ENCODE assay signal across 26 cellular contexts in genomic region chr7:128788446-128789412, GRCh38. TPM values are rescaled to one million over a fixed set of nuclear protein-coding genes. Genes with fewer than 3 reads are reported as not detected.
DNase-seq lines count a peak whose midpoint lies in the region; ATAC-seq, FAIRE-seq and TF ChIP-seq lines count a peak whose summit lies in the region.
"Had no signal": no experiment of that assay in that cellular context is flagged by ENCODE, and none has a peak within 500 bp of the region (broad histone marks: within the 10 kb centered on the region; RNA-seq: fewer than 3 reads in every experiment).

No MANE protein-coding gene starts in this region.

- ATAC-seq in HepG2 = peak; percentile 53
- no peak for ATAC-seq in activated CD4-positive, alpha-beta T cell treated with anti-CD3 and anti-CD28 coated beads for 36 hours
- no peak for ATAC-seq in body of pancreas
- ATAC-seq: heart left ventricle, sciatic nerve had no signal

- POLR2A ChIA-PET in CD8-positive, alpha-beta memory T cell (lab: Charles Lee) = no interaction called here
- POLR2A ChIA-PET in HepG2 (lab: Yijun Ruan, JAX) = no interaction called here
- POLR2A ChIA-PET in activated CD4-positive, alpha-beta T cell treated with anti-CD3 and anti-CD28 coated beads for 36 hours (lab: Charles Lee) = interaction anchor here (0.6 to 1.3 kb wide), 2 partner anchors 42 to 50 kb away, joined by 3 to 4 read pairs; partner anchors contain the start of gene CALU

- no peaks in the 10 kb centered on the region for H4K20me1 ChIP-seq in HepG2 (ENCODE audit: insufficient read depth, low read length)

- intact Hi-C loops in HepG2 (cut with micrococcal nuclease; ENCODE audit: unreplicated experiment) (loop anchor here (10.0 kb wide), 1 partner anchor 76 kb away; the partner anchor contains the start of gene ATP6V1F), ovary (cut with DNase I) (no loop called here), body of pancreas (cut with DNase I) (no loop called here)
- intact Hi-C loops in activated CD4-positive, alpha-beta T cell treated with anti-CD3 and anti-CD28 coated beads for 36 hours (cut with DNase I, micrococcal nuclease) = no loop called here

- peaks cover 4 to 25% (median 13%) of the 10 kb centered on the region in 3 donors for H3K4me1 Mint-ChIP-seq in CD8-positive, alpha-beta memory T cell
- peaks cover 5% of the 10 kb centered on the region for H3K4me1 Mint-ChIP-seq in activated CD4-positive, alpha-beta T cell treated with anti-CD3 and anti-CD28 coated beads for 36 hours

- 55% methylated on average over 5 of the region's 9 CpGs for WGBS in HepG2 (ENCODE audit: low lambda C conversion rate)
- WGBS in ovary, 3 donors = 50 to 58% (median 53%) methylated on average over 9 of the region's 9 CpGs
- WGBS in body of pancreas, 2 donors = 54 to 61% methylated on average over 6 to 9 of the region's 9 CpGs

- no peak for TF ChIP-seq EP300 in HepG2 (IDR thresholded peaks at IDR 0.05; ENCODE audit: low read depth in 2 of 2, low read length in 2 of 2)
- no peak for TF ChIP-seq EP300 in HepG2 (CRISPR knock-in tag; IDR thresholded peaks at IDR 0.05; ENCODE audit: borderline replicate concordance)
- no peak for TF ChIP-seq EP300 in ovary (IDR thresholded peaks at IDR 0.05)

- no peaks in the 10 kb centered on the region for H3K9me3 ChIP-seq in CD8-positive, alpha-beta memory T cell (ENCODE audit: low read length)
- H3K9me3 ChIP-seq in HepG2 (ENCODE audit: low read length) = no peaks in the 10 kb centered on the region
- H3K9me3 ChIP-seq in ovary = no peaks in the 10 kb centered on the region
- H3K9me3 ChIP-seq in body of pancreas = no peaks in the 10 kb centered on the region
- H3K9me3 ChIP-seq: breast epithelium, heart left ventricle had no signal

- no peak overlapping the region for H3K4me3 ChIP-seq in CD8-positive, alpha-beta memory T cell (ENCODE audit: low read length)
- H3K4me3 ChIP-seq in HepG2 (replicated peaks in 1 of 3; ENCODE audit: insufficient read depth in 1 of 3, low read depth in 2 of 3, low read length in 3 of 3) (no peak overlapping the region), ovary (no peak overlapping the region), body of pancreas (no peak overlapping the region)
- H3K4me3 ChIP-seq: breast epithelium, heart left ventricle, lung had no signal

- peak overlapping the region; percentile 31; the same call in 1 of the 2 replicates for H3K4me2 ChIP-seq in HepG2 (ENCODE audit: low read depth, low read length)
- H3K4me2 ChIP-seq: KMS-11 had no signal

- DNase-seq in CD8-positive, alpha-beta memory T cell = no peak
- DNase-seq in NCI-H82 treated with DMSO at 0.1 percent for 48 hours (lab: John Stamatoyannopoulos, UW; ENCODE audit: unreplicated experiment) (peak; percentile 81), HepG2 (ENCODE audit: low spot score) (no peak), ovary (peak in 4 of 5 donors; percentile 47 to 62 (median 52)), urothelium cell line (ENCODE audit: low spot score) (no peak), body of pancreas (no peak)
- no peak for DNase-seq in activated CD4-positive, alpha-beta T cell treated with anti-CD3 and anti-CD28 coated beads for 36 hours
- DNase-seq: activated CD4-positive, alpha-beta T cell treated with anti-CD3 and anti-CD28 coated beads, Interleukin-2, amount 50 U/mL, for 1 hour; DMS79; effector CD4-positive, alpha-beta T cell; GF-D8; heart left ventricle; NCI-H1436; NCI-H446 treated with DMSO at 0.1 percent for 48 hours; SHP77 treated with DMSO at 0.1 percent for 48 hours; stimulated activated CD4-positive, alpha-beta T cell treated with anti-CD3 and anti-CD28 coated beads, Interleukin-4, amount 100 ng/mL, for 4 hours; stimulated activated naive CD4-positive, alpha-beta T cell had no signal

- TF ChIP-seq CTCF in HepG2 (CRISPR knock-in tag; IDR thresholded peaks at IDR 0.05) = no peak
- no peak for TF ChIP-seq CTCF in ovary (IDR thresholded peaks at IDR 0.05)
- no peak for TF ChIP-seq CTCF in body of pancreas (IDR thresholded peaks at IDR 0.05)

- peak overlapping the region in 5 of 8 donors; percentile 7 to 88 (median 38) for H3K27ac Mint-ChIP-seq in CD8-positive, alpha-beta memory T cell
- no peak overlapping the region for H3K27ac Mint-ChIP-seq in activated CD4-positive, alpha-beta T cell treated with anti-CD3 and anti-CD28 coated beads for 36 hours
- H3K27ac Mint-ChIP-seq: activated T-helper 2 cell treated with anti-CD3 and anti-CD28 coated beads, Interferon-gamma antibody, Interleukin-2, Interleukin-4, amounts not matched to agents 10 μg/mL and 5 μg/mL and 100 μg/mL, durations not matched to agents 14 hours and 24 hours and 36 hours had no signal

- FAIRE-seq in HepG2 (lab: Jason Lieb, UNC) (no peak), urothelium cell line (lab: Jason Lieb, UNC) (no peak)
- FAIRE-seq: GM18507 had no signal

- TF ChIP-seq POLR2A in HepG2 (IDR thresholded peaks at IDR 0.05; ENCODE audit: insufficient read depth in 1 of 2, low read depth in 2 of 2, low read length in 2 of 2) = no peak
- no peak for TF ChIP-seq POLR2A in ovary (IDR thresholded peaks at IDR 0.05)
- TF ChIP-seq POLR2A in body of pancreas (IDR thresholded peaks at IDR 0.05) = no peak

- no TSS peak for BruUV-seq in HepG2 (replicated peaks; lab: Mats Ljungman, UMichigan)

- CTCF ChIA-PET in CD8-positive, alpha-beta memory T cell (lab: Charles Lee) = no interaction called here
- CTCF ChIA-PET in HepG2 (lab: Yijun Ruan, JAX; ENCODE audit: low intra/inter-chr PET ratio, low total read pairs) = no interaction called here
- CTCF ChIA-PET in activated CD4-positive, alpha-beta T cell treated with anti-CD3 and anti-CD28 coated beads for 36 hours (lab: Charles Lee) = interaction anchor here (1.0 kb wide), 1 partner anchor 16 kb away, joined by 3 read pairs; no protein-coding TSS in a partner anchor

- H3K27ac ChIP-seq in CD8-positive, alpha-beta memory T cell (ENCODE audit: low read depth, low read length) = no peak overlapping the region
- no peak overlapping the region for H3K27ac ChIP-seq in HepG2 (ENCODE audit: extremely low read length, insufficient read depth, low read length)
- H3K27ac ChIP-seq in ovary = no peak overlapping the region
- no peak overlapping the region for H3K27ac ChIP-seq in body of pancreas
- H3K27ac ChIP-seq: breast epithelium, epithelial cell of prostate, KMS-11 had no signal

- peak overlapping the region in 6 of 7 donors; percentile 82 to 95 (median 88) for H3K4me3 Mint-ChIP-seq in CD8-positive, alpha-beta memory T cell
- no peak overlapping the region for H3K4me3 Mint-ChIP-seq in activated CD4-positive, alpha-beta T cell treated with anti-CD3 and anti-CD28 coated beads for 36 hours

- H3K4me1 ChIP-seq in CD8-positive, alpha-beta memory T cell (ENCODE audit: insufficient read depth, low read length) = peaks cover 4% of the 10 kb centered on the region
- H3K4me1 ChIP-seq in HepG2 (ENCODE audit: insufficient read depth, low read length) = peaks cover 20% of the 10 kb centered on the region
- H3K4me1 ChIP-seq in ovary (ENCODE audit: insufficient read depth) = peaks cover 4% of the 10 kb centered on the region
- peaks cover 15% of the 10 kb centered on the region for H3K4me1 ChIP-seq in body of pancreas
- H3K4me1 ChIP-seq: breast epithelium had no signal

- no peaks in the 10 kb centered on the region for H3K27me3 ChIP-seq in CD8-positive, alpha-beta memory T cell (ENCODE audit: insufficient read depth, low read length, poor library complexity, severe bottlenecking)
- H3K27me3 ChIP-seq in HepG2 (ENCODE audit: control insufficient read depth in 1 of 2, insufficient read depth in 2 of 2, low read length in 2 of 2) (peaks cover 5 to 27% of the 10 kb centered on the region in 2 experiments; a peak in 4 of 5 replicates), ovary (no peaks in the 10 kb centered on the region), body of pancreas (no peaks in the 10 kb centered on the region)
- H3K27me3 ChIP-seq: breast epithelium, heart left ventricle had no signal

- no peak overlapping the region for H2AFZ ChIP-seq in HepG2 (ENCODE audit: low read length)

- H3K79me2 ChIP-seq in HepG2 (ENCODE audit: insufficient read depth, low read length) = no peaks in the 10 kb centered on the region

- H3K36me3 ChIP-seq in CD8-positive, alpha-beta memory T cell (ENCODE audit: insufficient read depth, low read length) = no peaks in the 10 kb centered on the region
- H3K36me3 ChIP-seq in HepG2 (replicated peaks in 1 of 2; ENCODE audit: control insufficient read depth in 1 of 2, insufficient read depth in 2 of 2, low read length in 2 of 2) (no peaks in the 10 kb centered on the region), ovary (no peaks in the 10 kb centered on the region), body of pancreas (replicated peaks in 1 of 2; ENCODE audit: insufficient read depth in 1 of 2, low read depth in 2 of 2) (no peaks in the 10 kb centered on the region)
- H3K36me3 ChIP-seq: breast epithelium, heart left ventricle had no signal

- H3K9me3 Mint-ChIP-seq in CD8-positive, alpha-beta memory T cell = no peaks in the 10 kb centered on the region
- H3K9me3 Mint-ChIP-seq in activated CD4-positive, alpha-beta T cell treated with anti-CD3 and anti-CD28 coated beads for 36 hours (ENCODE audit: low read depth) = no peaks in the 10 kb centered on the region
- H3K9me3 Mint-ChIP-seq: activated T-helper 2 cell treated with anti-CD3 and anti-CD28 coated beads, Interferon-gamma antibody, Interleukin-2, Interleukin-4, amounts not matched to agents 10 μg/mL and 5 μg/mL and 100 μg/mL, durations not matched to agents 14 hours and 24 hours and 36 hours had no signal

- H3K27me3 Mint-ChIP-seq in CD8-positive, alpha-beta memory T cell = no peaks in the 10 kb centered on the region
- peaks cover 9% of the 10 kb centered on the region for H3K27me3 Mint-ChIP-seq in activated CD4-positive, alpha-beta T cell treated with anti-CD3 and anti-CD28 coated beads for 36 hours

- in situ Hi-C loops in HepG2 (cut with HindIII; ENCODE audit: extremely low pct_ligation_motif_present, low pct_unique_long_range_greater_than_20kb) = no loop called here

- no peak overlapping the region for H3K9ac ChIP-seq in HepG2 (ENCODE audit: insufficient read depth, low read depth, low read length)
- H3K9ac ChIP-seq: KMS-11 had no signal

- no peaks in the 10 kb centered on the region for H3K36me3 Mint-ChIP-seq in CD8-positive, alpha-beta memory T cell
- H3K36me3 Mint-ChIP-seq in activated CD4-positive, alpha-beta T cell treated with anti-CD3 and anti-CD28 coated beads for 36 hours (ENCODE audit: low read depth) = no peaks in the 10 kb centered on the region

- no peak for TF ChIP-seq RAD21 in HepG2 (CRISPR knock-in tag; IDR thresholded peaks at IDR 0.05)

RNA-seq across cellular contexts. Expression of gene CCDC136, which starts 3.0 kb away (rescaled TPM):
- 1 to 10 TPM; 8.7 to 9.0 TPM for total RNA-seq in CD8-positive, alpha-beta memory T cell
- 2.6 TPM for polyA plus RNA-seq in CD8-positive, alpha-beta memory T cell
- total RNA-seq in HepG2 (2016; rRNA removed; fragmentation: Illumina TruSeq; extraction: Trizol) (0.04 TPM in 1 of 2 replicates, not detected in the other), ovary (10 to 100 TPM in 1 of 7 donors, 1 to 10 TPM in 6; 2.4 to 14.0 (median 5.9) TPM), body of pancreas (1 to 10 TPM in 1 of 2 donors, under 1 TPM in 1; 0.99 to 3.6 TPM)
- not detected in 2 replicates for total RNA-seq in HepG2 (2016; cell fraction: cytosol; rRNA removed; fragmentation: Illumina TruSeq; extraction: Trizol; ENCODE audit: low read depth)
- total RNA-seq in HepG2 (2016; cell fraction: insoluble cytoplasmic fraction; rRNA removed; fragmentation: Illumina TruSeq; extraction: Trizol) = not detected in 2 replicates
- not detected in 2 replicates for total RNA-seq in HepG2 (2016; cell fraction: membrane; rRNA removed; fragmentation: Illumina TruSeq; extraction: Trizol)
- not detected in 2 replicates for total RNA-seq in HepG2 (2016; cell fraction: nucleus; rRNA removed; fragmentation: Illumina TruSeq; extraction: Trizol)
- polyA plus RNA-seq in HepG2 (2011; rRNA removed) (0.38 and 0.47 TPM in 2 replicates), ovary (1 to 10 TPM; 3.4 to 4.4 TPM)
- polyA plus RNA-seq in HepG2 (2011; cell fraction: cytosol; rRNA removed) = 0.03 TPM in 1 of 2 replicates, not detected in the other
- 0.21 and 0.35 TPM in 2 replicates for polyA plus RNA-seq in HepG2 (2011; cell fraction: nucleus; rRNA removed)
- 0.16 and 0.23 TPM in 2 replicates for polyA plus RNA-seq in HepG2 (2012)
- not detected in 2 replicates for polyA plus RNA-seq in HepG2 (2016; cell fraction: cytosol; fragmentation: Illumina TruSeq; extraction: Trizol; ENCODE audit: low read depth)
- not detected in 2 replicates for polyA plus RNA-seq in HepG2 (2016; cell fraction: insoluble cytoplasmic fraction; fragmentation: Illumina TruSeq; extraction: Trizol; ENCODE audit: low read depth)
- not detected in 2 replicates for polyA plus RNA-seq in HepG2 (2016; cell fraction: membrane; fragmentation: Illumina TruSeq; extraction: Trizol; ENCODE audit: low read depth)
- polyA plus RNA-seq in HepG2 (2016; cell fraction: nucleus; fragmentation: Illumina TruSeq; extraction: Trizol; ENCODE audit: insufficient read depth, low read depth) = not detected in 2 replicates
- 0.54 and 0.84 TPM in 2 replicates for polyA minus RNA-seq in HepG2 (2011; rRNA and poly(A)+ RNA removed; ENCODE audit: low replicate concordance)
- not detected in 2 replicates for polyA minus RNA-seq in HepG2 (2011; cell fraction: cytosol; rRNA and poly(A)+ RNA removed)
- 1.2 TPM in 1 of 2 replicates, not detected in the other for polyA minus RNA-seq in HepG2 (2011; cell fraction: nucleus; rRNA and poly(A)+ RNA removed)
- total RNA-seq in activated CD4-positive, alpha-beta T cell treated with anti-CD3 and anti-CD28 coated beads for 36 hours = 1 to 10 TPM; 6.9 to 7.7 TPM

RNA-seq across cellular contexts. Expression of gene OPN1SW, which starts 13.1 kb away (rescaled TPM):
- not detected for total RNA-seq in CD8-positive, alpha-beta memory T cell
- polyA plus RNA-seq in CD8-positive, alpha-beta memory T cell = not detected
- total RNA-seq in HepG2 (2016; rRNA removed; fragmentation: Illumina TruSeq; extraction: Trizol) (not detected in 2 replicates), ovary (not detected), body of pancreas (not detected)
- not detected in 2 replicates for total RNA-seq in HepG2 (2016; cell fraction: cytosol; rRNA removed; fragmentation: Illumina TruSeq; extraction: Trizol; ENCODE audit: low read depth)
- total RNA-seq in HepG2 (2016; cell fraction: insoluble cytoplasmic fraction; rRNA removed; fragmentation: Illumina TruSeq; extraction: Trizol) = not detected in 2 replicates
- total RNA-seq in HepG2 (2016; cell fraction: membrane; rRNA removed; fragmentation: Illumina TruSeq; extraction: Trizol) = not detected in 2 replicates
- not detected in 2 replicates for total RNA-seq in HepG2 (2016; cell fraction: nucleus; rRNA removed; fragmentation: Illumina TruSeq; extraction: Trizol)
- polyA plus RNA-seq in HepG2 (2011; rRNA removed) (not detected in 2 replicates), ovary (not detected)
- not detected in 2 replicates for polyA plus RNA-seq in HepG2 (2011; cell fraction: cytosol; rRNA removed)
- not detected in 2 replicates for polyA plus RNA-seq in HepG2 (2011; cell fraction: nucleus; rRNA removed)
- 0.20 TPM in 1 of 2 replicates, not detected in the other for polyA plus RNA-seq in HepG2 (2012)
- not detected in 2 replicates for polyA plus RNA-seq in HepG2 (2016; cell fraction: cytosol; fragmentation: Illumina TruSeq; extraction: Trizol; ENCODE audit: low read depth)
- not detected in 2 replicates for polyA plus RNA-seq in HepG2 (2016; cell fraction: insoluble cytoplasmic fraction; fragmentation: Illumina TruSeq; extraction: Trizol; ENCODE audit: low read depth)
- polyA plus RNA-seq in HepG2 (2016; cell fraction: membrane; fragmentation: Illumina TruSeq; extraction: Trizol; ENCODE audit: low read depth) = not detected in 2 replicates
- not detected in 2 replicates for polyA plus RNA-seq in HepG2 (2016; cell fraction: nucleus; fragmentation: Illumina TruSeq; extraction: Trizol; ENCODE audit: insufficient read depth, low read depth)
- polyA minus RNA-seq in HepG2 (2011; rRNA and poly(A)+ RNA removed; ENCODE audit: low replicate concordance) = not detected in 2 replicates
- not detected in 2 replicates for polyA minus RNA-seq in HepG2 (2011; cell fraction: cytosol; rRNA and poly(A)+ RNA removed)
- not detected in 2 replicates for polyA minus RNA-seq in HepG2 (2011; cell fraction: nucleus; rRNA and poly(A)+ RNA removed)
- total RNA-seq in activated CD4-positive, alpha-beta T cell treated with anti-CD3 and anti-CD28 coated beads for 36 hours = not detected
- total RNA-seq: activated T-helper 2 cell treated with anti-CD3 and anti-CD28 coated beads, Interferon-gamma antibody, Interleukin-2, Interleukin-4, amounts not matched to agents 10 μg/mL and 5 μg/mL and 100 μg/mL, durations not matched to agents 14 hours and 24 hours and 36 hours; breast epithelium; H4; heart left ventricle; HT1080; lung; sciatic nerve had no signal
- polyA plus RNA-seq: heart left ventricle, lung had no signal

RNA-seq across cellular contexts. Expression of gene FLNC, which starts 41.5 kb away (rescaled TPM):
- total RNA-seq in CD8-positive, alpha-beta memory T cell = not detected
- polyA plus RNA-seq in CD8-positive, alpha-beta memory T cell = not detected
- 0.01 and 0.02 TPM in 2 replicates for total RNA-seq in HepG2 (2016; rRNA removed; fragmentation: Illumina TruSeq; extraction: Trizol)
- not detected in 2 replicates for total RNA-seq in HepG2 (2016; cell fraction: cytosol; rRNA removed; fragmentation: Illumina TruSeq; extraction: Trizol; ENCODE audit: low read depth)
- total RNA-seq in HepG2 (2016; cell fraction: insoluble cytoplasmic fraction; rRNA removed; fragmentation: Illumina TruSeq; extraction: Trizol) = under 0.01 TPM in 1 of 2 replicates, not detected in the other
- not detected in 2 replicates for total RNA-seq in HepG2 (2016; cell fraction: membrane; rRNA removed; fragmentation: Illumina TruSeq; extraction: Trizol)
- total RNA-seq in HepG2 (2016; cell fraction: nucleus; rRNA removed; fragmentation: Illumina TruSeq; extraction: Trizol) = 0.06 TPM in 1 of 2 replicates, not detected in the other
- polyA plus RNA-seq in HepG2 (2011; rRNA removed) = 0.01 TPM in 1 of 2 replicates, not detected in the other
- polyA plus RNA-seq in HepG2 (2011; cell fraction: cytosol; rRNA removed) = 0.01 TPM in 2 replicates
- polyA plus RNA-seq in HepG2 (2011; cell fraction: nucleus; rRNA removed) = 0.02 and 0.05 TPM in 2 replicates
- 0.01 TPM in 1 of 2 replicates, not detected in the other for polyA plus RNA-seq in HepG2 (2012)
- not detected in 2 replicates for polyA plus RNA-seq in HepG2 (2016; cell fraction: cytosol; fragmentation: Illumina TruSeq; extraction: Trizol; ENCODE audit: low read depth)
- polyA plus RNA-seq in HepG2 (2016; cell fraction: insoluble cytoplasmic fraction; fragmentation: Illumina TruSeq; extraction: Trizol; ENCODE audit: low read depth) = not detected in 2 replicates
- not detected in 2 replicates for polyA plus RNA-seq in HepG2 (2016; cell fraction: membrane; fragmentation: Illumina TruSeq; extraction: Trizol; ENCODE audit: low read depth)
- polyA plus RNA-seq in HepG2 (2016; cell fraction: nucleus; fragmentation: Illumina TruSeq; extraction: Trizol; ENCODE audit: insufficient read depth, low read depth) = not detected in 2 replicates
- polyA minus RNA-seq in HepG2 (2011; rRNA and poly(A)+ RNA removed; ENCODE audit: low replicate concordance) = 0.16 and 0.19 TPM in 2 replicates
- 0.09 and 0.10 TPM in 2 replicates for polyA minus RNA-seq in HepG2 (2011; cell fraction: cytosol; rRNA and poly(A)+ RNA removed)
- under 0.01 TPM in 1 of 2 replicates, not detected in the other for polyA minus RNA-seq in HepG2 (2011; cell fraction: nucleus; rRNA and poly(A)+ RNA removed)
- 10 to 100 TPM in 6 of 7 donors, 1 to 10 TPM in 1; 8.0 to 51.2 (median 17.3) TPM for total RNA-seq in ovary
- 1 to 10 TPM; 6.5 to 6.8 TPM for polyA plus RNA-seq in ovary
- total RNA-seq in activated CD4-positive, alpha-beta T cell treated with anti-CD3 and anti-CD28 coated beads for 36 hours = under 1 TPM; 0.09 to 0.18 TPM
- 1 to 10 TPM; 1.8 to 4.0 TPM for total RNA-seq in body of pancreas
- total RNA-seq: activated T-helper 2 cell treated with anti-CD3 and anti-CD28 coated beads, Interferon-gamma antibody, Interleukin-2, Interleukin-4, amounts not matched to agents 10 μg/mL and 5 μg/mL and 100 μg/mL, durations not matched to agents 14 hours and 24 hours and 36 hours had no signal

RNA-seq across cellular contexts. Expression of gene CALU, which starts 49.6 kb away (rescaled TPM):
- 10 to 100 TPM; 51.4 to 52.0 TPM for total RNA-seq in CD8-positive, alpha-beta memory T cell
- polyA plus RNA-seq in CD8-positive, alpha-beta memory T cell = 28.8 TPM
- total RNA-seq in HepG2 (2016; rRNA removed; fragmentation: Illumina TruSeq; extraction: Trizol) (142 and 252 TPM in 2 replicates), ovary (100 to 1,000 TPM in 2 of 7 donors, 10 to 100 TPM in 5; 48.9 to 110 (median 71.0) TPM), body of pancreas (10 to 100 TPM; 36.3 to 45.8 TPM)
- 15.1 and 15.2 TPM in 2 replicates for total RNA-seq in HepG2 (2016; cell fraction: cytosol; rRNA removed; fragmentation: Illumina TruSeq; extraction: Trizol; ENCODE audit: low read depth)
- 133 and 260 TPM in 2 replicates for total RNA-seq in HepG2 (2016; cell fraction: insoluble cytoplasmic fraction; rRNA removed; fragmentation: Illumina TruSeq; extraction: Trizol)
- total RNA-seq in HepG2 (2016; cell fraction: membrane; rRNA removed; fragmentation: Illumina TruSeq; extraction: Trizol) = 44.5 and 53.3 TPM in 2 replicates
- total RNA-seq in HepG2 (2016; cell fraction: nucleus; rRNA removed; fragmentation: Illumina TruSeq; extraction: Trizol) = 214 and 252 TPM in 2 replicates
- polyA plus RNA-seq in HepG2 (2011; rRNA removed) (136 and 198 TPM in 2 replicates), ovary (100 to 1,000 TPM in 1 of 2 donors, 10 to 100 TPM in 1; 38.9 to 187 TPM)
- polyA plus RNA-seq in HepG2 (2011; cell fraction: cytosol; rRNA removed) = 96.7 and 147 TPM in 2 replicates
- 33.4 and 42.7 TPM in 2 replicates for polyA plus RNA-seq in HepG2 (2011; cell fraction: nucleus; rRNA removed)
- 236 and 237 TPM in 2 replicates for polyA plus RNA-seq in HepG2 (2012)
- 12.0 and 12.8 TPM in 2 replicates for polyA plus RNA-seq in HepG2 (2016; cell fraction: cytosol; fragmentation: Illumina TruSeq; extraction: Trizol; ENCODE audit: low read depth)
- polyA plus RNA-seq in HepG2 (2016; cell fraction: insoluble cytoplasmic fraction; fragmentation: Illumina TruSeq; extraction: Trizol; ENCODE audit: low read depth) = 135 and 140 TPM in 2 replicates
- 30.9 and 36.3 TPM in 2 replicates for polyA plus RNA-seq in HepG2 (2016; cell fraction: membrane; fragmentation: Illumina TruSeq; extraction: Trizol; ENCODE audit: low read depth)
- polyA plus RNA-seq in HepG2 (2016; cell fraction: nucleus; fragmentation: Illumina TruSeq; extraction: Trizol; ENCODE audit: insufficient read depth, low read depth) = 282 and 283 TPM in 2 replicates
- polyA minus RNA-seq in HepG2 (2011; rRNA and poly(A)+ RNA removed; ENCODE audit: low replicate concordance) = 58.1 and 85.7 TPM in 2 replicates
- polyA minus RNA-seq in HepG2 (2011; cell fraction: cytosol; rRNA and poly(A)+ RNA removed) = 156 and 168 TPM in 2 replicates
- polyA minus RNA-seq in HepG2 (2011; cell fraction: nucleus; rRNA and poly(A)+ RNA removed) = 92.3 and 101 TPM in 2 replicates
- 10 to 100 TPM; 32.9 to 33.8 TPM for total RNA-seq in activated CD4-positive, alpha-beta T cell treated with anti-CD3 and anti-CD28 coated beads for 36 hours

Comparison
In these comparisons a context has a peak if more than half of its experiments do, and no peak if none do; other contexts are left out.
1. DNase-seq: peak in NCI-H82 treated with DMSO at 0.1 percent for 48 hours (single experiment) and ovary (4 of 5); none in CD8-positive, alpha-beta memory T cell (0 of 5), HepG2 (single experiment), urothelium cell line (single experiment), activated CD4-positive, alpha-beta T cell treated with anti-CD3 and anti-CD28 coated beads for 36 hours (single experiment) and body of pancreas (0 of 4).